14 cellular contexts compared by ENCODE assay signal in genomic region chr4:141730805-141731204, GRCh38.
DNase-seq lines count a peak whose midpoint lies in the region; ATAC-seq and TF ChIP-seq lines count a peak whose summit lies in the region.
"Had no signal": no experiment of that assay in that cellular context is flagged by ENCODE, and none has a peak within 500 bp of the region (broad histone marks: within the 10 kb centered on the region; RNA-seq: fewer than 3 reads in every experiment).

No MANE protein-coding gene starts in this region.

- H3K23me2 ChIP-seq in H9 (ENCODE audit: insufficient read length, low read depth, low read length, poor library complexity, severe bottlenecking): no peaks in the 10 kb centered on the region

- H2AK5ac ChIP-seq in H9 (ENCODE audit: insufficient read length, low read length): no peak overlapping the region

- no peaks in the 10 kb centered on the region for H3K36me3 ChIP-seq in breast epithelium
- peaks cover 0 to 50% of the 10 kb centered on the region in 2 donors for H3K36me3 ChIP-seq in psoas muscle (ENCODE audit: insufficient read depth in 1 of 2, low read depth in 1 of 2)

- H3K9me3 ChIP-seq in breast epithelium (no peaks in the 10 kb centered on the region), psoas muscle (no peaks in the 10 kb centered on the region), H9 (ENCODE audit: control insufficient read depth, low read depth, low read length) (no peaks in the 10 kb centered on the region)

- H3K14ac ChIP-seq in H9 (ENCODE audit: insufficient read depth, low read length): no peak overlapping the region

- no peaks in the 10 kb centered on the region for H3K27me3 ChIP-seq in breast epithelium
- H3K27me3 ChIP-seq in psoas muscle (ENCODE audit: insufficient read depth in 3 of 3, low read length in 2 of 3): no peaks in the 10 kb centered on the region
- no peaks in the 10 kb centered on the region for H3K27me3 ChIP-seq in H9 (ENCODE audit: insufficient read depth, low read length)

- H3K4me1 ChIP-seq in breast epithelium (no peaks in the 10 kb centered on the region), psoas muscle (no peaks in the 10 kb centered on the region), H9 (ENCODE audit: insufficient read depth, low read length) (no peaks in the 10 kb centered on the region)
- H3K4me1 ChIP-seq: parathyroid adenoma had no signal

- TF ChIP-seq CTCF in breast epithelium (IDR thresholded peaks at IDR 0.05) (no peak), psoas muscle (IDR thresholded peaks at IDR 0.05) (no peak), H9 (conservative IDR thresholded peaks at IDR 0.05) (no peak)

- H4K5ac ChIP-seq in H9 (ENCODE audit: insufficient read length, low read depth, low read length): no peak overlapping the region

- no peak overlapping the region for H3K4me3 Mint-ChIP-seq in H9
- H3K4me3 Mint-ChIP-seq: IgD-negative memory B cell; naive thymus-derived CD8-positive, alpha-beta T cell had no signal

- H3K36me3 Mint-ChIP-seq in H9 (ENCODE audit: insufficient read depth in 1 of 3, low read depth in 3 of 3): no peaks in the 10 kb centered on the region
- H3K36me3 Mint-ChIP-seq: naive thymus-derived CD8-positive, alpha-beta T cell had no signal

- H2BK120ac ChIP-seq in H9 (ENCODE audit: low read depth, low read length, poor library complexity, severe bottlenecking): no peak overlapping the region

- H3K4me2 ChIP-seq in H9 (ENCODE audit: insufficient read depth, insufficient read length, low read length): no peak overlapping the region

- no peak overlapping the region for H4K8ac ChIP-seq in H9 (replicated peaks; ENCODE audit: insufficient read length, low read depth, low read length)

- no peaks in the 10 kb centered on the region for H3K79me1 ChIP-seq in H9 (ENCODE audit: insufficient read depth, low read depth, low read length, poor library complexity, severe bottlenecking)

- no peak overlapping the region for H3K56ac ChIP-seq in H9 (ENCODE audit: insufficient read length, low read depth, low read length)

- no peaks in the 10 kb centered on the region for H3K4me1 Mint-ChIP-seq in H9
- H3K4me1 Mint-ChIP-seq: naive thymus-derived CD8-positive, alpha-beta T cell had no signal

- TF ChIP-seq POLR2A in breast epithelium (IDR thresholded peaks at IDR 0.05): no peak

- H2BK15ac ChIP-seq in H9 (ENCODE audit: low read depth, low read length): no peak overlapping the region

- DNase-seq in astrocyte of the hippocampus (ENCODE audit: low read depth, low spot score): peak; percentile 4
- no peak for DNase-seq in breast epithelium (ENCODE audit: low spot score in 2 of 2)
- no peak for DNase-seq in psoas muscle
- DNase-seq in NCI-H2196 (lab: John Stamatoyannopoulos, UW; ENCODE audit: unreplicated experiment): no peak
- DNase-seq in H9: no peak
- DNase-seq: effector memory CD4-positive, alpha-beta T cell; GOT3; naive thymus-derived CD8-positive, alpha-beta T cell; NCI-H187 treated with DMSO at 0.1 percent for 48 hours; stimulated activated CD4-positive, alpha-beta T cell treated with anti-CD3 and anti-CD28 coated beads, Interleukin-12 subunit alpha, Interleukin-12 subunit beta, amount 100 ng/mL, for 4 hours had no signal

- H3K4me3 ChIP-seq in breast epithelium (no peak overlapping the region), psoas muscle (no peak overlapping the region)

- no peaks in the 10 kb centered on the region for H3K9me3 Mint-ChIP-seq in H9

- H3K27ac Mint-ChIP-seq in H9: peak overlapping the region in 1 of 3 experiments; percentile 2; a peak in 1 of 7 replicates
- H3K27ac Mint-ChIP-seq: naive thymus-derived CD8-positive, alpha-beta T cell had no signal

- no peaks in the 10 kb centered on the region for H4K20me1 ChIP-seq in H9 (ENCODE audit: control insufficient read depth, insufficient read depth, insufficient read length)

- no peak overlapping the region for H2BK12ac ChIP-seq in H9 (ENCODE audit: insufficient read length, low read depth, low read length)

- no peak overlapping the region for H3K18ac ChIP-seq in H9 (ENCODE audit: insufficient read length, low read depth, low read length)

- H3K23ac ChIP-seq in H9 (ENCODE audit: insufficient read length, low read depth, low read length): no peak overlapping the region

- no peak overlapping the region for H3K4ac ChIP-seq in H9 (ENCODE audit: low read depth, low read length)

- no peak overlapping the region for H2BK5ac ChIP-seq in H9 (ENCODE audit: insufficient read length, low read length)

- no peak overlapping the region for H3T11ph ChIP-seq in H9 (ENCODE audit: low read length)

- intact Hi-C loops in breast epithelium (cut with DNase I; ENCODE audit: low total_unique reads) (no loop called here), psoas muscle (cut with DNase I) (no loop called here)

- no peak overlapping the region for H2AFZ ChIP-seq in H9 (ENCODE audit: low read length)
- H2AFZ ChIP-seq: parathyroid adenoma had no signal

- H3K9ac ChIP-seq in H9 (ENCODE audit: extremely low read depth, insufficient read length, low read length): no peak overlapping the region
- H3K9ac ChIP-seq: parathyroid adenoma had no signal

- no peak overlapping the region for H4K91ac ChIP-seq in H9 (ENCODE audit: insufficient read length, low read depth, low read length)

- H3K79me2 ChIP-seq in H9 (ENCODE audit: insufficient read depth, low read length): no peaks in the 10 kb centered on the region
- H3K79me2 ChIP-seq: parathyroid adenoma had no signal

- no peak overlapping the region for H3K27ac ChIP-seq in breast epithelium
- no peak overlapping the region for H3K27ac ChIP-seq in psoas muscle
- no peak overlapping the region for H3K27ac ChIP-seq in H9 (ENCODE audit: insufficient read length, low read depth, low read length)
- H3K27ac ChIP-seq: parathyroid adenoma had no signal

- H2BK20ac ChIP-seq in H9 (ENCODE audit: low read depth, low read length, poor library complexity, severe bottlenecking): no peak overlapping the region

- no peaks in the 10 kb centered on the region; the same call in 1 of the 2 replicates for H3K27me3 Mint-ChIP-seq in H9 (ENCODE audit: low read depth)
- H3K27me3 Mint-ChIP-seq: IgD-negative memory B cell; naive thymus-derived CD8-positive, alpha-beta T cell had no signal

- ATAC-seq in GM21529 (IDR thresholded peaks at IDR 0.05; ENCODE audit: unreplicated experiment) (peak; percentile 68), HG03378 (IDR thresholded peaks at IDR 0.05; ENCODE audit: unreplicated experiment) (peak; percentile 80), psoas muscle (no peak)
- ATAC-seq: naive thymus-derived CD8-positive, alpha-beta T cell had no signal

Comparison
In these comparisons a context has a peak if more than half of its experiments do, and no peak if none do; other contexts are left out.
1. ATAC-seq: peak in GM21529 (single experiment) and HG03378 (single experiment); none in psoas muscle (0 of 4).